ENCODE assay signal across 21 cellular contexts in genomic region chr6:31183287-31183686, GRCh38. TPM values are rescaled to one million over a fixed set of nuclear protein-coding genes. Genes with fewer than 3 reads are reported as not detected.
"Had no signal": no experiment of that assay in that cellular context is flagged by ENCODE, and none has a peak within 500 bp of the region (broad histone marks: within the 10 kb centered on the region; RNA-seq: fewer than 3 reads in every experiment).

No MANE protein-coding gene starts in this region.

RNA-seq across cellular contexts. Expression of gene POU5F1, which starts 12.8 kb away (rescaled TPM):
- total RNA-seq: neural crest cell, osteocyte, posterior vena cava, right atrium auricular region, smooth muscle cell, temporal lobe had no signal
- polyA plus RNA-seq: naive thymus-derived CD8-positive, alpha-beta T cell; smooth muscle cell had no signal

RNA-seq across cellular contexts. Expression of gene PSORS1C2, which starts 44.4 kb away (rescaled TPM):
- total RNA-seq: naive thymus-derived CD8-positive, alpha-beta T cell; natural killer cell treated with Interleukin-12 subunit alpha and Interleukin-12 subunit beta and Interleukin-15 and Interleukin-18, amount 100 ng/mL, for 72 hours; neural crest cell; omental fat pad; osteocyte; pancreas; posterior vena cava; prostate gland; pulmonary artery endothelial cell; right atrium auricular region; sciatic nerve; spleen; subcutaneous adipose tissue; temporal lobe; thoracic aorta; thyroid gland; tibial nerve; upper lobe of left lung; ureter; vagina had no signal
- polyA plus RNA-seq: naive thymus-derived CD8-positive, alpha-beta T cell; pancreas; spleen had no signal
